Comparison of ENCODE assay signal across 23 cellular contexts in the genomic region with DNA sequence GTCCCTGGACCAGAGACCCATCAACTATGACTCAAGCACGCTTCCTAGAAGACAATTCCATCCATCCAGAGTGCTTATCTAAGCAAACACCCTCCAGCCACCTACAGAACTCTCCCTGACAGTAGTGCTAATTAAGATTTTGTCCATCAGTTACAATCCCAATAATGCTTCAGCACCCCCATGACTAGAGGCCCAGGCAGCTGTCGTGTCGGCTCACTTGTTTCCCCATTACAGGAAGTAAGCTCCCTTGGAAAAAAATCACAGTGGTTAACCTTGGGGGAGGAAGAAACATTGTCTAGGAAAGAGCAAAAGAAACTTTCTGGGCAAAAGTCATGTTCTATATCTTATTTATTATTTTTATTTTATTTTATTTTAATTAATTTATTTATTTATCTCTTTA.
"Had no signal": no experiment of that assay in that cellular context is flagged by ENCODE, and none has a peak within 500 bp of the region (broad histone marks: within the 10 kb centered on the region; RNA-seq: fewer than 3 reads in every experiment).

No MANE protein-coding gene starts in this region.

- H3K4me3 Mint-ChIP-seq: endodermal cell; natural killer cell; neural progenitor cell; stimulated activated effector memory CD8-positive, alpha-beta T cell treated with anti-CD3 and anti-CD28 coated beads, Interleukin-12 subunit alpha, Interleukin-12 subunit beta, amount 100 ng/mL, for 72 hours; type B pancreatic cell had no signal

- ATAC-seq: foreskin keratinocyte; mucosa of descending colon; natural killer cell; pancreas; right cardiac atrium; stimulated activated effector memory CD8-positive, alpha-beta T cell treated with anti-CD3 and anti-CD28 coated beads, Interleukin-12 subunit alpha, Interleukin-12 subunit beta, amount 100 ng/mL, for 72 hours; stimulated activated naive CD8-positive, alpha-beta T cell treated with anti-CD3 and anti-CD28 coated beads, Interleukin-15, Interleukin-2, amounts not matched to agents 100 U/mL and 50 U/mL, for 24 hours had no signal

- H3K4me1 ChIP-seq: colonic mucosa, foreskin keratinocyte, neural progenitor cell, pancreas, thyroid gland had no signal

- DNase-seq: colonic mucosa; effector CD4-positive, alpha-beta T cell; endodermal cell; erythroblast; foreskin keratinocyte; head of caudate nucleus; kidney; mammary epithelial cell; mucosa of descending colon; natural killer cell; occipital lobe; pancreas; right cardiac atrium; stimulated activated CD4-positive, alpha-beta T cell treated with anti-CD3 and anti-CD28 coated beads, Interleukin-4, amount 100 ng/mL, for 1 hour; stimulated activated CD8-positive, alpha-beta memory T cell treated with anti-CD3 and anti-CD28 coated beads, Interleukin-4, amount 100 ng/mL, for 48 hours; stimulated activated naive CD8-positive, alpha-beta T cell treated with anti-CD3 and anti-CD28 coated beads, Interleukin-15, Interleukin-2, amounts not matched to agents 100 U/mL and 50 U/mL, for 24 hours; thyroid gland had no signal

- H3K4me1 Mint-ChIP-seq: natural killer cell; neural progenitor cell; stimulated activated effector memory CD8-positive, alpha-beta T cell treated with anti-CD3 and anti-CD28 coated beads, Interleukin-12 subunit alpha, Interleukin-12 subunit beta, amount 100 ng/mL, for 72 hours had no signal

- H3K4me2 ChIP-seq: hepatocyte, neural progenitor cell had no signal

- H3K36me3 ChIP-seq: colonic mucosa, neural progenitor cell, pancreas, suprapubic skin, thyroid gland had no signal

- H3K27ac ChIP-seq: colonic mucosa, foreskin keratinocyte, hepatocyte, neural progenitor cell, pancreas, suprapubic skin, thyroid gland had no signal

- H3K36me3 Mint-ChIP-seq: natural killer cell; neural progenitor cell; stimulated activated effector memory CD8-positive, alpha-beta T cell treated with anti-CD3 and anti-CD28 coated beads, Interleukin-12 subunit alpha, Interleukin-12 subunit beta, amount 100 ng/mL, for 72 hours; type B pancreatic cell had no signal

- H3K27me3 ChIP-seq: colonic mucosa, foreskin keratinocyte, hepatocyte, neural progenitor cell, pancreas, suprapubic skin, thyroid gland had no signal

- H3K27ac Mint-ChIP-seq: endodermal cell; natural killer cell; neural progenitor cell; progenitor cell of endocrine pancreas; stimulated activated effector memory CD8-positive, alpha-beta T cell treated with anti-CD3 and anti-CD28 coated beads, Interleukin-12 subunit alpha, Interleukin-12 subunit beta, amount 100 ng/mL, for 72 hours; type B pancreatic cell had no signal

- H3K9me3 ChIP-seq: colonic mucosa, mucosa of descending colon, pancreas, suprapubic skin, thyroid gland had no signal

- H3K9me3 Mint-ChIP-seq: endodermal cell; natural killer cell; neural progenitor cell; stimulated activated effector memory CD8-positive, alpha-beta T cell treated with anti-CD3 and anti-CD28 coated beads, Interleukin-12 subunit alpha, Interleukin-12 subunit beta, amount 100 ng/mL, for 72 hours; type B pancreatic cell had no signal

- H3K79me2 ChIP-seq: hepatocyte had no signal

- H3K27me3 Mint-ChIP-seq: progenitor cell of endocrine pancreas, type B pancreatic cell had no signal

- H2AFZ ChIP-seq: hepatocyte had no signal

- H3K4me3 ChIP-seq: colonic mucosa, hepatocyte, mucosa of descending colon, neural progenitor cell, pancreas, suprapubic skin, thyroid gland had no signal
